Comparison of ENCODE assay signal across 22 cellular contexts in the genomic region with DNA sequence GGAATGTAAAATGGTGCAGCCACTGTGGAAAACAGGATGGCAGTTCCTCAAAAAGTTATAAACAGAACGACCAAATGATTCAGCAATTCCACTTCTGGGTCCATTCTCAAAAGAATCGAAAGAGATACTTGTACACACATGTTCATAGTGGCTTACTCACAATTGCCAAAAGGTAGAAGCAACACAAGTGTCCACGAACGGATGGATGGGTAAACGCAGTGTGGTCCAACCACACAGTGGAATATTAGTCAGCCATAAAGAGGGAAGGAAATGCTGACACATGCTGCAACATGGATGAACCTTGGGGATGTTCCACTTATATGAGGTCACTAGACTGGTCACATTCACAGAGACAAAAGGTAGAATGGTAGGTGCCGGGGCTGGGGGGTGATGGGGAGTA. TPM values are rescaled to one million over a fixed set of nuclear protein-coding genes. Genes with fewer than 3 reads are reported as not detected.
DNase-seq lines count a peak whose midpoint lies in the region; ATAC-seq and TF ChIP-seq lines count a peak whose summit lies in the region.
"Had no signal": no experiment of that assay in that cellular context is flagged by ENCODE, and none has a peak within 500 bp of the region (broad histone marks: within the 10 kb centered on the region; RNA-seq: fewer than 3 reads in every experiment).

No MANE protein-coding gene starts in this region.

- H3K27ac ChIP-seq in body of pancreas: no peak overlapping the region

- 81 to 86% methylated on average over 6 of the region's 6 CpGs for WGBS in body of pancreas, 2 donors

- no peak for TF ChIP-seq POLR2A in body of pancreas (IDR thresholded peaks at IDR 0.05)

- H3K27me3 ChIP-seq in body of pancreas: no peaks in the 10 kb centered on the region

- no peak overlapping the region for H3K4me3 ChIP-seq in body of pancreas
- H3K4me3 ChIP-seq: GM12878 had no signal

- peaks cover 25% of the 10 kb centered on the region for H3K27me3 Mint-ChIP-seq in activated naive CD4-positive, alpha-beta T cell treated with anti-CD3 and anti-CD28 coated beads, Interleukin-2, amount 10 ng/mL, durations not matched to agents 7 days and 5 days
- H3K27me3 Mint-ChIP-seq in activated naive CD4-positive, alpha-beta T cell treated with anti-CD3 and anti-CD28 coated beads for 36 hours (ENCODE audit: low read depth): no peaks in the 10 kb centered on the region
- H3K27me3 Mint-ChIP-seq in WTC11 (ENCODE audit: low read depth): no peaks in the 10 kb centered on the region
- H3K27me3 Mint-ChIP-seq in nephron progenitor cell (ENCODE audit: low read depth, poor library complexity): peaks cover 11% of the 10 kb centered on the region

- H3K4me1 Mint-ChIP-seq in activated naive CD4-positive, alpha-beta T cell treated with anti-CD3 and anti-CD28 coated beads, Interleukin-2, amount 10 ng/mL, durations not matched to agents 7 days and 5 days: no peaks in the 10 kb centered on the region
- no peaks in the 10 kb centered on the region for H3K4me1 Mint-ChIP-seq in activated naive CD4-positive, alpha-beta T cell treated with anti-CD3 and anti-CD28 coated beads for 36 hours (ENCODE audit: low read depth)
- H3K4me1 Mint-ChIP-seq in WTC11: peaks cover 2% of the 10 kb centered on the region; the same call in 1 of the 2 replicates
- peaks cover 10% of the 10 kb centered on the region for H3K4me1 Mint-ChIP-seq in nephron progenitor cell
- H3K4me1 Mint-ChIP-seq: CD8-positive, alpha-beta memory T cell had no signal

- no peak overlapping the region for H3K27ac Mint-ChIP-seq in activated naive CD4-positive, alpha-beta T cell treated with anti-CD3 and anti-CD28 coated beads, Interleukin-2, amount 10 ng/mL, durations not matched to agents 7 days and 5 days
- H3K27ac Mint-ChIP-seq in activated naive CD4-positive, alpha-beta T cell treated with anti-CD3 and anti-CD28 coated beads for 36 hours: no peak overlapping the region
- H3K27ac Mint-ChIP-seq in WTC11 (peak overlapping the region; percentile 63; the same call in 1 of the 2 replicates), nephron progenitor cell (peak overlapping the region; percentile 39)
- H3K27ac Mint-ChIP-seq: CD8-positive, alpha-beta memory T cell; HFFc6 had no signal

- H3K36me3 Mint-ChIP-seq in activated naive CD4-positive, alpha-beta T cell treated with anti-CD3 and anti-CD28 coated beads, Interleukin-2, amount 10 ng/mL, durations not matched to agents 7 days and 5 days: no peaks in the 10 kb centered on the region
- no peaks in the 10 kb centered on the region for H3K36me3 Mint-ChIP-seq in activated naive CD4-positive, alpha-beta T cell treated with anti-CD3 and anti-CD28 coated beads for 36 hours (ENCODE audit: low read depth)
- H3K36me3 Mint-ChIP-seq in WTC11: 0 out of 2 replicates have a peak, but pooled peaks cover 2% of the 10 kb centered on the region
- H3K36me3 Mint-ChIP-seq in nephron progenitor cell (ENCODE audit: low read depth): no peaks in the 10 kb centered on the region

- intact Hi-C loops in activated naive CD4-positive, alpha-beta T cell treated with anti-CD3 and anti-CD28 coated beads for 36 hours (cut with micrococcal nuclease): no loop called here
- intact Hi-C loops in body of pancreas (cut with DNase I): no loop called here

- CTCF ChIA-PET in activated naive CD4-positive, alpha-beta T cell treated with anti-CD3 and anti-CD28 coated beads, Interleukin-2, amount 10 ng/mL, durations not matched to agents 7 days and 5 days (lab: Charles Lee): no interaction called here
- CTCF ChIA-PET in activated naive CD4-positive, alpha-beta T cell treated with anti-CD3 and anti-CD28 coated beads for 36 hours (lab: Charles Lee): no interaction called here
- CTCF ChIA-PET in WTC11 (lab: Charles Lee): no interaction called here

- DNase-seq in activated naive CD4-positive, alpha-beta T cell treated with anti-CD3 and anti-CD28 coated beads, Interleukin-2, amount 10 ng/mL, durations not matched to agents 7 days and 5 days: peak; percentile 9
- no peak for DNase-seq in activated naive CD4-positive, alpha-beta T cell treated with anti-CD3 and anti-CD28 coated beads for 36 hours
- DNase-seq in WTC11 (ENCODE audit: low spot score) (no peak), nephron progenitor cell (no peak), body of pancreas (no peak)
- no peak for DNase-seq in stimulated activated naive CD8-positive, alpha-beta T cell treated with anti-CD3 and anti-CD28 coated beads, Interleukin-15, Interleukin-2, amounts not matched to agents 100 U/mL and 50 U/mL, for 24 hours
- DNase-seq: ACHN; C1 segment of cervical spinal cord; CD8-positive, alpha-beta memory T cell; EL; HFFc6; KBM-7; NCI-H1417; NCI-H187; NCI-H2107; NCI-H510A; NCI-H748 treated with DMSO at 0.1 percent for 48 hours; NK-92 treated with Interleukin-12 subunit alpha and Interleukin-12 subunit beta, amount 100 ng/mL, for 24 hours had no signal

- H3K4me3 Mint-ChIP-seq in activated naive CD4-positive, alpha-beta T cell treated with anti-CD3 and anti-CD28 coated beads, Interleukin-2, amount 10 ng/mL, durations not matched to agents 7 days and 5 days: no peak overlapping the region
- H3K4me3 Mint-ChIP-seq in activated naive CD4-positive, alpha-beta T cell treated with anti-CD3 and anti-CD28 coated beads for 36 hours: no peak overlapping the region
- no peak overlapping the region for H3K4me3 Mint-ChIP-seq in WTC11
- H3K4me3 Mint-ChIP-seq in nephron progenitor cell: no peak overlapping the region
- H3K4me3 Mint-ChIP-seq: CD8-positive, alpha-beta memory T cell; HFFc6 had no signal

- POLR2A ChIA-PET in WTC11 (lab: Charles Lee): no interaction called here

- H3K4me1 ChIP-seq in body of pancreas: no peaks in the 10 kb centered on the region

- ATAC-seq in WTC11 (no peak), body of pancreas (no peak), GM18867 (IDR thresholded peaks at IDR 0.05; ENCODE audit: unreplicated experiment) (no peak)
- peak; percentile 50 for ATAC-seq in stimulated activated naive CD8-positive, alpha-beta T cell treated with anti-CD3 and anti-CD28 coated beads, Interleukin-15, Interleukin-2, amounts not matched to agents 100 U/mL and 50 U/mL, for 24 hours
- ATAC-seq: GM12878, Right ventricle myocardium inferior had no signal

- no peaks in the 10 kb centered on the region for H3K36me3 ChIP-seq in body of pancreas (replicated peaks in 1 of 2; ENCODE audit: insufficient read depth in 1 of 2, low read depth in 2 of 2)

- H3K9me3 ChIP-seq in body of pancreas: no peaks in the 10 kb centered on the region

- no peaks in the 10 kb centered on the region for H3K9me3 Mint-ChIP-seq in activated naive CD4-positive, alpha-beta T cell treated with anti-CD3 and anti-CD28 coated beads, Interleukin-2, amount 10 ng/mL, durations not matched to agents 7 days and 5 days
- H3K9me3 Mint-ChIP-seq in activated naive CD4-positive, alpha-beta T cell treated with anti-CD3 and anti-CD28 coated beads for 36 hours: no peaks in the 10 kb centered on the region
- H3K9me3 Mint-ChIP-seq in WTC11 (peaks cover 7% of the 10 kb centered on the region), nephron progenitor cell (no peaks in the 10 kb centered on the region)
- H3K9me3 Mint-ChIP-seq: CD8-positive, alpha-beta memory T cell had no signal

- no peak for TF ChIP-seq CTCF in WTC11 (IDR thresholded peaks at IDR 0.05)
- no peak for TF ChIP-seq CTCF in nephron progenitor cell (IDR thresholded peaks at IDR 0.05)
- no peak for TF ChIP-seq CTCF in body of pancreas (IDR thresholded peaks at IDR 0.05)

TF ChIP-seq in WTC11, 78 proteins besides CTCF, POLR2A, EP300 and RAD21 (continues in another document):
- TF ChIP-seq ZBTB21 (CRISPR knock-in tag; IDR thresholded peaks at IDR 0.05; ENCODE audit: borderline replicate concordance) (no peak), NR1H2 (CRISPR knock-in tag; IDR thresholded peaks at IDR 0.05) (no peak)
- TF ChIP-seq, protein P1, sequence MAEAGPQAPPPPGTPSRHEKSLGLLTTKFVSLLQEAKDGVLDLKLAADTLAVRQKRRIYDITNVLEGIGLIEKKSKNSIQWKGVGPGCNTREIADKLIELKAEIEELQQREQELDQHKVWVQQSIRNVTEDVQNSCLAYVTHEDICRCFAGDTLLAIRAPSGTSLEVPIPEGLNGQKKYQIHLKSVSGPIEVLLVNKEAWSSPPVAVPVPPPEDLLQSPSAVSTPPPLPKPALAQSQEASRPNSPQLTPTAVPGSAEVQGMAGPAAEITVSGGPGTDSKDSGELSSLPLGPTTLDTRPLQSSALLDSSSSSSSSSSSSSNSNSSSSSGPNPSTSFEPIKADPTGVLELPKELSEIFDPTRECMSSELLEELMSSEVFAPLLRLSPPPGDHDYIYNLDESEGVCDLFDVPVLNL (CRISPR knock-in tag; IDR thresholded peaks at IDR 0.05; ENCODE audit: borderline replicate concordance, low read depth): no peak
- TF ChIP-seq, protein P2, sequence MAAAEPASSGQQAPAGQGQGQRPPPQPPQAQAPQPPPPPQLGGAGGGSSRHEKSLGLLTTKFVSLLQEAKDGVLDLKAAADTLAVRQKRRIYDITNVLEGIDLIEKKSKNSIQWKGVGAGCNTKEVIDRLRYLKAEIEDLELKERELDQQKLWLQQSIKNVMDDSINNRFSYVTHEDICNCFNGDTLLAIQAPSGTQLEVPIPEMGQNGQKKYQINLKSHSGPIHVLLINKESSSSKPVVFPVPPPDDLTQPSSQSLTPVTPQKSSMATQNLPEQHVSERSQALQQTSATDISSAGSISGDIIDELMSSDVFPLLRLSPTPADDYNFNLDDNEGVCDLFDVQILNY (CRISPR knock-in tag; IDR thresholded peaks at IDR 0.05): no peak

RNA-seq across cellular contexts. Expression of a gene that starts 5.3 kb away (rescaled TPM):
- total RNA-seq in activated naive CD4-positive, alpha-beta T cell treated with anti-CD3 and anti-CD28 coated beads for 36 hours: not detected
- total RNA-seq in WTC11 (2021) (not detected in 3 replicates), body of pancreas (not detected)
- total RNA-seq: CD8-positive, alpha-beta memory T cell; GM12878; HFFc6; Right ventricle myocardium inferior had no signal

RNA-seq across cellular contexts. Expression of a gene that starts 16.6 kb away (rescaled TPM):
- not detected for total RNA-seq in activated naive CD4-positive, alpha-beta T cell treated with anti-CD3 and anti-CD28 coated beads for 36 hours
- total RNA-seq in WTC11 (2021) (0.16 TPM in 1 of 3 replicates, not detected in the others), body of pancreas (not detected)
- total RNA-seq: CD8-positive, alpha-beta memory T cell; GM12878; HFFc6; OCI-LY7; Right ventricle myocardium inferior had no signal

RNA-seq across cellular contexts. Expression of a gene that starts 23.9 kb away (rescaled TPM):
- not detected for total RNA-seq in activated naive CD4-positive, alpha-beta T cell treated with anti-CD3 and anti-CD28 coated beads for 36 hours
- total RNA-seq in WTC11 (2021) (not detected in 3 replicates), body of pancreas (not detected)
- total RNA-seq: CD8-positive, alpha-beta memory T cell; GM12878; HFFc6; OCI-LY7; Right ventricle myocardium inferior had no signal

RNA-seq across cellular contexts. Expression of a gene that starts 38.8 kb away (rescaled TPM):
- total RNA-seq in activated naive CD4-positive, alpha-beta T cell treated with anti-CD3 and anti-CD28 coated beads for 36 hours: not detected
- total RNA-seq in WTC11 (2021): not detected in 3 replicates
- total RNA-seq in body of pancreas: not detected
- total RNA-seq: CD8-positive, alpha-beta memory T cell; GM12878; HFFc6; OCI-LY7; Right ventricle myocardium inferior had no signal

RNA-seq across cellular contexts. Expression of a gene that starts 45.7 kb away (rescaled TPM):
- not detected for total RNA-seq in activated naive CD4-positive, alpha-beta T cell treated with anti-CD3 and anti-CD28 coated beads for 36 hours
- total RNA-seq in WTC11 (2021) (not detected in 3 replicates), body of pancreas (not detected)
- total RNA-seq: CD8-positive, alpha-beta memory T cell; GM12878; HFFc6; OCI-LY7; Right ventricle myocardium inferior had no signal

Comparison
In these comparisons a context has a peak if more than half of its experiments do, and no peak if none do; other contexts are left out.
1. H3K27ac Mint-ChIP-seq: peak in WTC11 (single experiment) and nephron progenitor cell (single experiment); none in activated naive CD4-positive, alpha-beta T cell treated with anti-CD3 and anti-CD28 coated beads, Interleukin-2, amount 10 ng/mL, durations not matched to agents 7 days and 5 days (single experiment) and activated naive CD4-positive, alpha-beta T cell treated with anti-CD3 and anti-CD28 coated beads for 36 hours (single experiment).